In genomic region chr18:60984496-60984895, GRCh38 we compare ENCODE assay signal across 24 cellular contexts.
DNase-seq lines count a peak whose midpoint lies in the region; ATAC-seq, FAIRE-seq and TF ChIP-seq lines count a peak whose summit lies in the region.
"Had no signal": no experiment of that assay in that cellular context is flagged by ENCODE, and none has a peak within 500 bp of the region (broad histone marks: within the 10 kb centered on the region; RNA-seq: fewer than 3 reads in every experiment).

No MANE protein-coding gene starts in this region.

- POLR2A ChIA-PET in AG04450 (lab: Yijun Ruan, JAX) = no interaction called here
- POLR2A ChIA-PET in T-cell (lab: Charles Lee) = no interaction called here

- no peaks in the 10 kb centered on the region for H3K9me3 ChIP-seq in AG04450 (ENCODE audit: control insufficient read depth, insufficient read depth, low read length)
- no peaks in the 10 kb centered on the region for H3K9me3 ChIP-seq in small intestine (ENCODE audit: control insufficient read depth, low read depth)
- H3K9me3 ChIP-seq: A549, adrenal gland, transverse colon had no signal

- no peaks in the 10 kb centered on the region for H3K27me3 Mint-ChIP-seq in T-cell
- H3K27me3 Mint-ChIP-seq: activated T-helper 17 cell treated with anti-CD3 and anti-CD28 coated beads, Interleukin-2, amount 50 U/mL, for 72 hours; naive thymus-derived CD8-positive, alpha-beta T cell had no signal

- no peak for FAIRE-seq in HTR-8/SVneo (lab: Jason Lieb, UNC)
- FAIRE-seq in small intestine (lab: Jason Lieb, UNC) = no peak
- FAIRE-seq: A549, colon, HepG2 had no signal

- H3K27ac ChIP-seq in AG04450 (ENCODE audit: low read depth, low read length) (no peak overlapping the region), small intestine (ENCODE audit: low read depth in 1 of 2, low read length in 1 of 2) (no peak overlapping the region)
- H3K27ac ChIP-seq: A549, adrenal gland, transverse colon had no signal

- H3K9me3 Mint-ChIP-seq in T-cell = peaks cover 4 to 13% (median 9%) of the 10 kb centered on the region in 3 donors

- H3K27me3 ChIP-seq in AG04450 (ENCODE audit: control insufficient read depth, insufficient read depth, low read length) = no peaks in the 10 kb centered on the region
- H3K27me3 ChIP-seq in small intestine (ENCODE audit: control insufficient read depth in 2 of 2, insufficient read depth in 2 of 2, low read length in 2 of 2) = no peaks in the 10 kb centered on the region
- H3K27me3 ChIP-seq: adrenal gland, transverse colon had no signal

- DNase-seq in AG04450 (ENCODE audit: low read depth, low spot score) (peak; percentile 34), HTR-8/SVneo (ENCODE audit: insufficient read length, low spot score) (peak; percentile 25), brain pericyte (ENCODE audit: low read depth, low spot score) (peak; percentile 13), iris pigment epithelial cell (ENCODE audit: low read depth) (peak; percentile 95), T-cell (no peak), SK-N-DZ (ENCODE audit: low spot score) (no peak), small intestine (no peak)
- DNase-seq: activated CD4-positive, alpha-beta T cell treated with anti-CD3 and anti-CD28 coated beads for 1 hour; adrenal gland; glutamatergic neuron; immature natural killer cell; naive thymus-derived CD8-positive, alpha-beta T cell; NCI-H187; NCI-H510A treated with DMSO at 0.1 percent for 48 hours; SHP77 treated with DMSO at 0.1 percent for 48 hours; stimulated activated CD4-positive, alpha-beta T cell treated with anti-CD3 and anti-CD28 coated beads, Interleukin-12 subunit alpha, Interleukin-12 subunit beta, amount 100 ng/mL, for 4 hours; transverse colon had no signal

- 78 to 91% (median 82%) methylated on average over 4 of the region's 4 CpGs for WGBS in small intestine, 3 donors

- H3K4me3 ChIP-seq in AG04450 (ENCODE audit: low read depth, low read length) (no peak overlapping the region), small intestine (ENCODE audit: low read depth in 1 of 2, low read length in 2 of 2) (no peak overlapping the region)
- H3K4me3 ChIP-seq: A549, adrenal gland, transverse colon had no signal

- CTCF ChIA-PET in AG04450 (lab: Charles Lee) = no interaction called here
- CTCF ChIA-PET in T-cell (lab: Charles Lee) = no interaction called here

- no peak for TF ChIP-seq CTCF in AG04450 (IDR thresholded peaks at IDR 0.05; ENCODE audit: low read depth, low read length)

- no peaks in the 10 kb centered on the region for H3K4me1 Mint-ChIP-seq in T-cell
- H3K4me1 Mint-ChIP-seq: activated T-helper 17 cell treated with anti-CD3 and anti-CD28 coated beads, Interleukin-2, amount 50 U/mL, for 72 hours; immature natural killer cell; naive thymus-derived CD8-positive, alpha-beta T cell; stimulated activated effector memory CD8-positive, alpha-beta T cell treated with anti-CD3 and anti-CD28 coated beads, Interleukin-12 subunit alpha, Interleukin-12 subunit beta, amount 100 ng/mL, for 72 hours had no signal

- ATAC-seq in HG02571 (IDR thresholded peaks at IDR 0.05; ENCODE audit: unreplicated experiment) = no peak
- ATAC-seq in T-cell (replicated peaks in 1 of 4) = no peak
- ATAC-seq: A549; activated T-helper 17 cell treated with anti-CD3 and anti-CD28 coated beads, Interleukin-2, amount 50 U/mL, for 72 hours; HepG2; naive thymus-derived CD8-positive, alpha-beta T cell; stimulated activated effector memory CD8-positive, alpha-beta T cell treated with anti-CD3 and anti-CD28 coated beads, Interleukin-12 subunit alpha, Interleukin-12 subunit beta, amount 100 ng/mL, for 72 hours had no signal

- no peaks in the 10 kb centered on the region for H3K36me3 Mint-ChIP-seq in T-cell
- H3K36me3 Mint-ChIP-seq: immature natural killer cell; naive thymus-derived CD8-positive, alpha-beta T cell; stimulated activated effector memory CD8-positive, alpha-beta T cell treated with anti-CD3 and anti-CD28 coated beads, Interleukin-12 subunit alpha, Interleukin-12 subunit beta, amount 100 ng/mL, for 72 hours had no signal

- no peaks in the 10 kb centered on the region for H3K36me3 ChIP-seq in small intestine (ENCODE audit: control insufficient read depth in 2 of 2, insufficient read depth in 2 of 2, low read length in 2 of 2)
- H3K36me3 ChIP-seq: adrenal gland, transverse colon had no signal

- no peak overlapping the region for H3K27ac Mint-ChIP-seq in T-cell
- H3K27ac Mint-ChIP-seq: activated T-helper 17 cell treated with anti-CD3 and anti-CD28 coated beads, Interleukin-2, amount 50 U/mL, for 72 hours; immature natural killer cell; naive thymus-derived CD8-positive, alpha-beta T cell; stimulated activated effector memory CD8-positive, alpha-beta T cell treated with anti-CD3 and anti-CD28 coated beads, Interleukin-12 subunit alpha, Interleukin-12 subunit beta, amount 100 ng/mL, for 72 hours; T-helper 2 cell treated with Interferon-gamma antibody and Interleukin-4, amounts not matched to agents 5 μg/mL and 100 μg/mL, for 36 hours had no signal

- H3K4me3 Mint-ChIP-seq in T-cell = no peak overlapping the region
- H3K4me3 Mint-ChIP-seq: activated T-helper 17 cell treated with anti-CD3 and anti-CD28 coated beads, Interleukin-2, amount 50 U/mL, for 72 hours; immature natural killer cell; naive thymus-derived CD8-positive, alpha-beta T cell; stimulated activated effector memory CD8-positive, alpha-beta T cell treated with anti-CD3 and anti-CD28 coated beads, Interleukin-12 subunit alpha, Interleukin-12 subunit beta, amount 100 ng/mL, for 72 hours; T-helper 2 cell treated with Interferon-gamma antibody and Interleukin-4, amounts not matched to agents 5 μg/mL and 100 μg/mL, for 36 hours had no signal

- no peaks in the 10 kb centered on the region for H3K4me1 ChIP-seq in small intestine (ENCODE audit: control insufficient read depth in 2 of 2, insufficient read depth in 1 of 2, low read depth in 1 of 2, low read length in 1 of 2)
- H3K4me1 ChIP-seq: A549, transverse colon had no signal

Comparison
In these comparisons a context has a peak if more than half of its experiments do, and no peak if none do; other contexts are left out.
1. DNase-seq: peak in AG04450 (single experiment), HTR-8/SVneo (single experiment), brain pericyte (single experiment) and iris pigment epithelial cell (single experiment); none in T-cell (0 of 34), SK-N-DZ (single experiment) and small intestine (single experiment).